ENCODE assay signal across 31 cellular contexts in the genomic region with DNA sequence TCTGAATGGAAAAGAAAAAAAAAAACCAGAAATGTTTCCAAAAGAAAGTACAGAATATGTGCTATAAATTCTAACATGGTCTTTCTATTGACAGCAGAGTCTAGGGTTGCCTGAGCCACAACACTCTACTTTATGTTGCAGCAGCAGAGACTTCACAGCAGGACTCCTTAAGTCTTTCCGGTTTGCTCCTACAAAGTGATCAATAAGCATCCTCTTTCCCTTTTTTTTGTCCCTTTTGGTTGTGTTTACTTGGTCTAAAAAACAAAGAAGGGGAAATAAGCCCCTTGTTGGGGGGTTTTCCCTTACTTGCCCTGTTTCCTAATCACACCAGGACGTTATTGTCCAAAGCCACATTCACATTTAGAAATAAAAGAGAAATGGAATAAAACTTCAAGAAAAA.
"Had no signal": no experiment of that assay in that cellular context is flagged by ENCODE, and none has a peak within 500 bp of the region (broad histone marks: within the 10 kb centered on the region; RNA-seq: fewer than 3 reads in every experiment).

No MANE protein-coding gene starts in this region.

- H3K36me3 Mint-ChIP-seq: activated naive CD4-positive, alpha-beta T cell treated with anti-CD3 and anti-CD28 coated beads, Interleukin-2, amount 50 U/mL, for 24 hours; naive B cell; stimulated activated memory B cell treated with anti-CD40 and anti-IgM and Interleukin-4, amounts not matched to agents 10 μg/mL and 1 μg/mL and 100 μg/mL, for 72 hours had no signal

- H3K36me3 ChIP-seq: breast epithelium, esophagus muscularis mucosa, sigmoid colon, upper lobe of left lung, vagina, WERI-Rb-1 had no signal

- H3K27ac Mint-ChIP-seq: activated CD4-positive, alpha-beta T cell treated with anti-CD3 and anti-CD28 coated beads, Interleukin-2, amount 10 ng/mL, durations not matched to agents 24 days and 14 days; activated CD8-positive, alpha-beta T cell treated with anti-CD3 and anti-CD28 coated beads for 36 hours; activated naive CD4-positive, alpha-beta T cell treated with anti-CD3 and anti-CD28 coated beads, Interleukin-2, amount 50 U/mL, for 24 hours; activated T-helper 2 cell treated with anti-CD3 and anti-CD28 coated beads, Interferon-gamma antibody, Interleukin-2, Interleukin-4, amounts not matched to agents 10 μg/mL and 5 μg/mL and 100 μg/mL, durations not matched to agents 14 hours and 24 hours and 36 hours; endodermal cell; naive B cell; stimulated activated memory B cell treated with anti-CD40 and anti-IgM and Interleukin-4, amounts not matched to agents 10 μg/mL and 1 μg/mL and 100 μg/mL, for 72 hours; stimulated activated naive CD8-positive, alpha-beta T cell treated with anti-CD3 and anti-CD28 coated beads, Interleukin-15, amount 100 ng/mL, for 72 hours; T-helper 1 cell treated with Interleukin-12 subunit alpha and Interleukin-12 subunit beta and Interleukin-4 antibody, amounts not matched to agents 30 μg/mL and 1 μg/mL, for 36 hours had no signal

- H3K4me3 ChIP-seq: breast epithelium, esophagus muscularis mucosa, psoas muscle, sigmoid colon, upper lobe of left lung, vagina had no signal

- H3K79me2 ChIP-seq: parathyroid adenoma had no signal

- H3K9me3 ChIP-seq: esophagus muscularis mucosa, psoas muscle, sigmoid colon, upper lobe of left lung, vagina had no signal

- DNase-seq: activated CD4-positive, alpha-beta T cell treated with anti-CD3 and anti-CD28 coated beads, Interleukin-2, amount 10 ng/mL, durations not matched to agents 24 days and 14 days; activated CD4-positive, CD25-positive, alpha-beta regulatory T cell treated with anti-CD3 and anti-CD28 coated beads, Interleukin-2, amount 50 U/mL, for 72 hours; activated CD8-positive, alpha-beta T cell treated with anti-CD3 and anti-CD28 coated beads for 36 hours; activated T-cell treated with anti-CD3 and anti-CD28 coated beads, Interleukin-2, amount 50 U/mL, for 4 hours; central memory CD4-positive, alpha-beta T cell; endodermal cell; foreskin keratinocyte; left cardiac atrium; left ventricle myocardium superior; naive B cell; occipital lobe; psoas muscle; sigmoid colon; small intestine; stimulated activated CD4-positive, alpha-beta T cell treated with anti-CD3 and anti-CD28 coated beads, Interleukin-1b, Interleukin-23, amount 100 ng/mL, for 48 hours; stimulated activated CD4-positive, alpha-beta T cell treated with anti-CD3 and anti-CD28 coated beads, Interleukin-4, amount 100 ng/mL, for 4 hours; stimulated activated CD8-positive, alpha-beta memory T cell treated with anti-CD3 and anti-CD28 coated beads, Interleukin-4, amount 100 ng/mL, for 48 hours; stimulated activated naive CD8-positive, alpha-beta T cell treated with anti-CD3 and anti-CD28 coated beads, Interleukin-15, amount 100 ng/mL, for 72 hours; substantia nigra; SW 1271; T-helper 9 cell; upper lobe of left lung; WERI-Rb-1 had no signal

- H2AFZ ChIP-seq: parathyroid adenoma had no signal

- H3K4me1 Mint-ChIP-seq: activated CD4-positive, alpha-beta T cell treated with anti-CD3 and anti-CD28 coated beads, Interleukin-2, amount 10 ng/mL, durations not matched to agents 24 days and 14 days; activated naive CD4-positive, alpha-beta T cell treated with anti-CD3 and anti-CD28 coated beads, Interleukin-2, amount 50 U/mL, for 24 hours; naive B cell; stimulated activated memory B cell treated with anti-CD40 and anti-IgM and Interleukin-4, amounts not matched to agents 10 μg/mL and 1 μg/mL and 100 μg/mL, for 72 hours; stimulated activated naive CD8-positive, alpha-beta T cell treated with anti-CD3 and anti-CD28 coated beads, Interleukin-15, amount 100 ng/mL, for 72 hours had no signal

- H3K27me3 Mint-ChIP-seq: activated CD4-positive, alpha-beta T cell treated with anti-CD3 and anti-CD28 coated beads, Interleukin-2, amount 10 ng/mL, durations not matched to agents 24 days and 14 days; activated naive CD4-positive, alpha-beta T cell treated with anti-CD3 and anti-CD28 coated beads, Interleukin-2, amount 50 U/mL, for 24 hours; naive B cell; stimulated activated naive CD8-positive, alpha-beta T cell treated with anti-CD3 and anti-CD28 coated beads, Interleukin-15, amount 100 ng/mL, for 72 hours had no signal

- H3K9me3 Mint-ChIP-seq: activated CD4-positive, alpha-beta T cell treated with anti-CD3 and anti-CD28 coated beads, Interleukin-2, amount 10 ng/mL, durations not matched to agents 24 days and 14 days; activated naive CD4-positive, alpha-beta T cell treated with anti-CD3 and anti-CD28 coated beads, Interleukin-2, amount 50 U/mL, for 24 hours; activated T-cell treated with anti-CD3 and anti-CD28 coated beads, Interleukin-2, amount 50 U/mL, for 4 hours; endodermal cell; T-helper 1 cell treated with Interleukin-12 subunit alpha and Interleukin-12 subunit beta and Interleukin-4 antibody, amounts not matched to agents 30 μg/mL and 1 μg/mL, for 36 hours had no signal

- H3K4me3 Mint-ChIP-seq: activated CD4-positive, alpha-beta T cell treated with anti-CD3 and anti-CD28 coated beads, Interleukin-2, amount 10 ng/mL, durations not matched to agents 24 days and 14 days; activated CD8-positive, alpha-beta T cell treated with anti-CD3 and anti-CD28 coated beads for 36 hours; activated naive CD4-positive, alpha-beta T cell treated with anti-CD3 and anti-CD28 coated beads, Interleukin-2, amount 50 U/mL, for 24 hours; activated T-cell treated with anti-CD3 and anti-CD28 coated beads, Interleukin-2, amount 50 U/mL, for 4 hours; endodermal cell; naive B cell; stimulated activated memory B cell treated with anti-CD40 and anti-IgM and Interleukin-4, amounts not matched to agents 10 μg/mL and 1 μg/mL and 100 μg/mL, for 72 hours; stimulated activated naive CD8-positive, alpha-beta T cell treated with anti-CD3 and anti-CD28 coated beads, Interleukin-15, amount 100 ng/mL, for 72 hours; T-helper 1 cell treated with Interleukin-12 subunit alpha and Interleukin-12 subunit beta and Interleukin-4 antibody, amounts not matched to agents 30 μg/mL and 1 μg/mL, for 36 hours had no signal

- ATAC-seq: activated CD8-positive, alpha-beta T cell treated with anti-CD3 and anti-CD28 coated beads for 36 hours; activated T-cell treated with anti-CD3 and anti-CD28 coated beads, Interleukin-2, amount 50 U/mL, for 4 hours; foreskin keratinocyte; left cardiac atrium; left ventricle myocardium superior; psoas muscle; stimulated activated memory B cell treated with anti-CD40 and anti-IgM and Interleukin-4, amounts not matched to agents 10 μg/mL and 1 μg/mL and 100 μg/mL, for 72 hours; stimulated activated naive CD8-positive, alpha-beta T cell treated with anti-CD3 and anti-CD28 coated beads, Interleukin-15, amount 100 ng/mL, for 72 hours had no signal

- H3K27me3 ChIP-seq: breast epithelium, esophagus muscularis mucosa, foreskin keratinocyte, sigmoid colon, upper lobe of left lung, vagina had no signal

- H3K4me1 ChIP-seq: breast epithelium, esophagus muscularis mucosa, foreskin keratinocyte, parathyroid adenoma, psoas muscle, sigmoid colon, upper lobe of left lung, vagina had no signal

- H3K27ac ChIP-seq: breast epithelium, esophagus muscularis mucosa, foreskin keratinocyte, parathyroid adenoma, psoas muscle, sigmoid colon, upper lobe of left lung, vagina, WERI-Rb-1 had no signal

- H3K9ac ChIP-seq: parathyroid adenoma had no signal
